Comparison of ENCODE assay signal across 30 cellular contexts in the genomic region with DNA sequence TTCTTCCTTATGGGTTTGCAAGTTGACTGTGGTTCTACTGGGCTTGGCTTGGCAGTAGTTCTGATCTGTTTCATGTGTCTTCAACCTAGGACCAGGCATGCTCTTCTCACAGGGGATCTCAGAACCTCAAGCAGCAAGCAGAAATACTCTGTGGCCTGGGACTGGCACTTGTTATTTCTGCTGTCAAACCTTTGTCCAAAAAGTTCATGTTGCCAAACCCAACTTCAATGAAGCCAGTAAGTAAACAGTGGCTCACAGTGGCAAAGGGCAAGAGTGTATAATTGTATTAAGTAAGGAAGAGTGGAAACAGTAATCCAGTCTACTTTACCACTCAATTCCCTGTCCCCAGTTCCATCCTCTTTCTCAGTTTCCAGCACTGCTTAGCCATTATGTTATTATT. TPM values are rescaled to one million over a fixed set of nuclear protein-coding genes. Genes with fewer than 3 reads are reported as not detected.
"Had no signal": no experiment of that assay in that cellular context is flagged by ENCODE, and none has a peak within 500 bp of the region (broad histone marks: within the 10 kb centered on the region; RNA-seq: fewer than 3 reads in every experiment).

No MANE protein-coding gene starts in this region.

- H3K4me2 ChIP-seq: SK-N-SH had no signal

- H3K9me3 ChIP-seq: adrenal gland, Peyer's patch, SK-N-SH had no signal

- H3K4me3 ChIP-seq: adrenal gland, Peyer's patch, SJSA1 had no signal

- DNase-seq: activated CD4-positive, alpha-beta T cell treated with anti-CD3 and anti-CD28 coated beads, Interleukin-2, amount 10 ng/mL, durations not matched to agents 24 days and 14 days; activated CD4-positive, alpha-beta T cell treated with anti-CD3 and anti-CD28 coated beads, Interleukin-2, amount 50 U/mL, for 4 hours; activated CD8-positive, alpha-beta T cell treated with anti-CD3 and anti-CD28 coated beads for 36 hours; activated effector memory CD4-positive, alpha-beta T cell treated with anti-CD3 and anti-CD28 coated beads, Interleukin-2, amount 50 U/mL, for 16 hours; activated naive CD4-positive, alpha-beta T cell; activated T-cell treated with anti-CD3 and anti-CD28 coated beads, Interleukin-2, amount 50 U/mL, for 1 hour; activated T-cell treated with anti-CD3 and anti-CD28 coated beads, Interleukin-2, amount 50 U/mL, for 72 hours; adrenal gland; caudate nucleus; Kasumi-1; MM.1S; MV-4-11; NCI-H1092; NCI-H1436 treated with DMSO at 0.1 percent for 48 hours; NCI-H1694 treated with DMSO at 0.1 percent for 48 hours; NCI-H2029; NCI-H345; NCI-H524 treated with DMSO at 0.1 percent for 48 hours; Peyer's patch; RPMI8226; SHP77 treated with DMSO at 0.1 percent for 48 hours; SK-N-SH had no signal

- H3K27ac ChIP-seq: adrenal gland, Peyer's patch, SJSA1 had no signal

- H3K9ac ChIP-seq: SK-N-SH had no signal

- H3K27me3 ChIP-seq: Peyer's patch, SJSA1 had no signal

- ATAC-seq: activated CD8-positive, alpha-beta T cell treated with anti-CD3 and anti-CD28 coated beads for 36 hours; activated naive CD4-positive, alpha-beta T cell treated with anti-CD3 and anti-CD28 coated beads, Interleukin-2, amount 50 U/mL, for 72 hours; activated T-cell treated with anti-CD3 and anti-CD28 coated beads, Interleukin-2, amount 50 U/mL, for 72 hours; activated T-helper 17 cell treated with anti-CD3 and anti-CD28 coated beads, Interleukin-2, amount 50 U/mL, for 72 hours had no signal

- H3K4me1 ChIP-seq: adrenal gland, Peyer's patch had no signal

- FAIRE-seq: astrocyte, bronchial epithelial cell, TTC549 had no signal

- H3K36me3 ChIP-seq: adrenal gland, Peyer's patch had no signal

RNA-seq across cellular contexts. Expression of gene HMGA2, which starts 15.7 kb away (rescaled TPM):
- total RNA-seq: activated CD8-positive, alpha-beta memory T cell treated with anti-CD3 and anti-CD28 coated beads for 36 hours; activated CD8-positive, alpha-beta T cell treated with anti-CD3 and anti-CD28 coated beads for 36 hours; activated T-cell treated with anti-CD3 and anti-CD28 coated beads, Interleukin-2, amount 50 U/mL, for 72 hours; activated T-helper 17 cell treated with anti-CD3 and anti-CD28 coated beads, Interleukin-2, amount 50 U/mL, for 72 hours; NCI-H460 had no signal
